ENCODE assay signal across 17 cellular contexts in the genomic region with DNA sequence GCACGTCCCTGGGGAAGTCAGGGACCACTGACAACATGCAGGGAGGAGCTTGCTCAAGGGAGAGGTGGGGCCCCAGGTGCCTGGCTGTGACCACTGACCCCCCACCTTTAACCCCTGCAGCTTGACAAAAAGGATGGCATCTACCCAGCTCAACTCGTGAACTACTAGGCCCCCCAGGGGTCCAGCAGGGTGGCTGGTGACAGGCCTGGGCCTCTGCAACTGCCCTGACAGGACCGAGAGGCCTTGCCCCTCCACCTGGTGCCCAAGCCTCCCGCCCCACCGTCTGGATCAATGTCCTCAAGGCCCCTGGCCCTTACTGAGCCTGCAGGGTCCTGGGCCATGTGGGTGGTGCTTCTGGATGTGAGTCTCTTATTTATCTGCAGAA. TPM values are rescaled to one million over a fixed set of nuclear protein-coding genes. Genes with fewer than 3 reads are reported as not detected.
DNase-seq lines count a peak whose midpoint lies in the region; ATAC-seq and TF ChIP-seq lines count a peak whose summit lies in the region.
"Had no signal": no experiment of that assay in that cellular context is flagged by ENCODE, and none has a peak within 500 bp of the region (broad histone marks: within the 10 kb centered on the region; RNA-seq: fewer than 3 reads in every experiment).

No MANE protein-coding gene starts in this region.

- H4K20me1 ChIP-seq in neural cell (ENCODE audit: insufficient read depth): no peaks in the 10 kb centered on the region

- TF ChIP-seq EP300 in neural cell (conservative IDR thresholded peaks at IDR 0.05; ENCODE audit: poor library complexity, severe bottlenecking): no peak

- ATAC-seq in activated T-cell treated with anti-CD3 and anti-CD28 coated beads, Interleukin-2, amount 50 U/mL, for 4 hours: no peak
- no peak for ATAC-seq in HG03520 (IDR thresholded peaks at IDR 0.05; ENCODE audit: unreplicated experiment)
- ATAC-seq in activated CD4-positive, CD25-positive, alpha-beta regulatory T cell treated with anti-CD3 and anti-CD28 coated beads, Interleukin-2, amount 50 U/mL, for 24 hours: no peak

- no peaks in the 10 kb centered on the region for H3K9me3 ChIP-seq in cardiac muscle cell (ENCODE audit: low read depth)
- H3K9me3 ChIP-seq in esophagus squamous epithelium: no peaks in the 10 kb centered on the region
- H3K9me3 ChIP-seq in neural cell (ENCODE audit: low read length): no peaks in the 10 kb centered on the region

- H3K27ac ChIP-seq in cardiac muscle cell: peak overlapping the region; percentile 19
- peak overlapping the region in 3 of 4 donors; percentile 44 to 72 (median 55) for H3K27ac ChIP-seq in esophagus squamous epithelium
- no peak overlapping the region for H3K27ac ChIP-seq in neural cell (ENCODE audit: low read length)
- H3K27ac ChIP-seq: HL-60, SK-N-MC had no signal

- H3K27me3 ChIP-seq in cardiac muscle cell: no peaks in the 10 kb centered on the region
- H3K27me3 ChIP-seq in esophagus squamous epithelium: no peaks in the 10 kb centered on the region
- no peaks in the 10 kb centered on the region for H3K27me3 ChIP-seq in neural cell (ENCODE audit: insufficient read depth, low read depth, low read length)

- H3K36me3 Mint-ChIP-seq in activated T-cell treated with anti-CD3 and anti-CD28 coated beads, Interleukin-2, amount 50 U/mL, for 4 hours (ENCODE audit: insufficient read depth): peaks cover 13% of the 10 kb centered on the region

- H3K4me3 ChIP-seq in cardiac muscle cell (no peak overlapping the region), esophagus squamous epithelium (no peak overlapping the region), neural cell (ENCODE audit: low read length) (no peak overlapping the region)
- H3K4me3 ChIP-seq: SK-N-MC, skin epidermis had no signal

- no peaks in the 10 kb centered on the region for H3K79me2 ChIP-seq in neural cell (replicated peaks; ENCODE audit: insufficient read depth, low read length)

- no peaks in the 10 kb centered on the region for H3K27me3 Mint-ChIP-seq in activated T-cell treated with anti-CD3 and anti-CD28 coated beads, Interleukin-2, amount 50 U/mL, for 4 hours (ENCODE audit: low read depth)

- no peak for TF ChIP-seq POLR2A in esophagus squamous epithelium (IDR thresholded peaks at IDR 0.05)

- intact Hi-C loops in cardiac septum (cut with DNase I) (loop anchor here (2.0 to 5.0 kb wide), 2 partner anchors 36 to 375 kb away; a partner anchor contains a TSS), esophagus squamous epithelium (cut with DNase I) (loop anchor here (2.0 kb wide), 1 partner anchor 91 kb away; no protein-coding TSS in a partner anchor)

- H3K36me3 ChIP-seq in cardiac muscle cell (peaks cover 5% of the 10 kb centered on the region), esophagus squamous epithelium (peaks cover 5 to 82% (median 9%) of the 10 kb centered on the region in 3 donors), neural cell (ENCODE audit: insufficient read depth, low read length) (no peaks in the 10 kb centered on the region)

- H3K4me2 ChIP-seq in neural cell (ENCODE audit: low read length): no peak overlapping the region

- H2AFZ ChIP-seq in neural cell (ENCODE audit: low read depth, low read length): no peak overlapping the region

- no peak overlapping the region for H3K4me3 Mint-ChIP-seq in activated T-cell treated with anti-CD3 and anti-CD28 coated beads, Interleukin-2, amount 50 U/mL, for 4 hours

- H3F3A ChIP-seq in neural cell (ENCODE audit: insufficient read depth, low read length, poor library complexity, severe bottlenecking): no peaks in the 10 kb centered on the region

- no peaks in the 10 kb centered on the region for H3K4me1 ChIP-seq in cardiac muscle cell (ENCODE audit: low read depth)
- peaks cover 5 to 48% (median 27%) of the 10 kb centered on the region in 3 donors for H3K4me1 ChIP-seq in esophagus squamous epithelium

- TF ChIP-seq CTCF in cardiac muscle cell (IDR thresholded peaks at IDR 0.05; ENCODE audit: low read depth, low read length) (no peak), esophagus squamous epithelium (IDR thresholded peaks at IDR 0.05) (no peak), neural cell (IDR thresholded peaks at IDR 0.05; ENCODE audit: poor library complexity, severe bottlenecking) (no peak)

- WGBS in esophagus squamous epithelium, 2 donors: 61% methylated on average over 4 of the region's 5 CpGs; no CpG with 5 or more reads in 1 of the 2 donors

- H3K9me3 Mint-ChIP-seq in activated T-cell treated with anti-CD3 and anti-CD28 coated beads, Interleukin-2, amount 50 U/mL, for 4 hours: no peaks in the 10 kb centered on the region

- no peaks in the 10 kb centered on the region for H3K4me1 Mint-ChIP-seq in activated T-cell treated with anti-CD3 and anti-CD28 coated beads, Interleukin-2, amount 50 U/mL, for 4 hours (ENCODE audit: low read depth)

- no peak for DNase-seq in cardiac muscle cell (ENCODE audit: low read depth in 1 of 2, low spot score in 1 of 2)
- DNase-seq in cardiac septum (ENCODE audit: low spot score): no peak
- DNase-seq in esophagus squamous epithelium (lab: John Stamatoyannopoulos, UW): no peak
- DNase-seq in activated T-cell treated with anti-CD3 and anti-CD28 coated beads, Interleukin-2, amount 50 U/mL, for 4 hours: no peak
- DNase-seq in AG08396 (ENCODE audit: low spot score): no peak
- DNase-seq: activated effector memory CD4-positive, alpha-beta T cell treated with Interleukin-2 at 50 U/mL for 16 hours; Calu3; Karpas-422; mesendoderm; NCI-H446; stimulated activated naive CD4-positive, alpha-beta T cell had no signal

- no peak overlapping the region for H3K9ac ChIP-seq in neural cell (ENCODE audit: low read length)

- TF ChIP-seq RAD21 in neural cell (conservative IDR thresholded peaks at IDR 0.05): no peak

- no peaks in the 10 kb centered on the region for H3K9me2 ChIP-seq in neural cell (ENCODE audit: insufficient read depth, low read length)

TF ChIP-seq in neural cell, 6 proteins besides CTCF, POLR2A, EP300 and RAD21:
- TF ChIP-seq, protein P1, sequence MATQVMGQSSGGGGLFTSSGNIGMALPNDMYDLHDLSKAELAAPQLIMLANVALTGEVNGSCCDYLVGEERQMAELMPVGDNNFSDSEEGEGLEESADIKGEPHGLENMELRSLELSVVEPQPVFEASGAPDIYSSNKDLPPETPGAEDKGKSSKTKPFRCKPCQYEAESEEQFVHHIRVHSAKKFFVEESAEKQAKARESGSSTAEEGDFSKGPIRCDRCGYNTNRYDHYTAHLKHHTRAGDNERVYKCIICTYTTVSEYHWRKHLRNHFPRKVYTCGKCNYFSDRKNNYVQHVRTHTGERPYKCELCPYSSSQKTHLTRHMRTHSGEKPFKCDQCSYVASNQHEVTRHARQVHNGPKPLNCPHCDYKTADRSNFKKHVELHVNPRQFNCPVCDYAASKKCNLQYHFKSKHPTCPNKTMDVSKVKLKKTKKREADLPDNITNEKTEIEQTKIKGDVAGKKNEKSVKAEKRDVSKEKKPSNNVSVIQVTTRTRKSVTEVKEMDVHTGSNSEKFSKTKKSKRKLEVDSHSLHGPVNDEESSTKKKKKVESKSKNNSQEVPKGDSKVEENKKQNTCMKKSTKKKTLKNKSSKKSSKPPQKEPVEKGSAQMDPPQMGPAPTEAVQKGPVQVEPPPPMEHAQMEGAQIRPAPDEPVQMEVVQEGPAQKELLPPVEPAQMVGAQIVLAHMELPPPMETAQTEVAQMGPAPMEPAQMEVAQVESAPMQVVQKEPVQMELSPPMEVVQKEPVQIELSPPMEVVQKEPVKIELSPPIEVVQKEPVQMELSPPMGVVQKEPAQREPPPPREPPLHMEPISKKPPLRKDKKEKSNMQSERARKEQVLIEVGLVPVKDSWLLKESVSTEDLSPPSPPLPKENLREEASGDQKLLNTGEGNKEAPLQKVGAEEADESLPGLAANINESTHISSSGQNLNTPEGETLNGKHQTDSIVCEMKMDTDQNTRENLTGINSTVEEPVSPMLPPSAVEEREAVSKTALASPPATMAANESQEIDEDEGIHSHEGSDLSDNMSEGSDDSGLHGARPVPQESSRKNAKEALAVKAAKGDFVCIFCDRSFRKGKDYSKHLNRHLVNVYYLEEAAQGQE (IDR thresholded peaks at IDR 0.05; ENCODE audit: borderline replicate concordance): no peak
- TF ChIP-seq POLR2AphosphoS5 (IDR thresholded peaks at IDR 0.05): peak; percentile 8

RNA-seq across cellular contexts. Expression of a gene that starts 26.3 kb away (rescaled TPM):
- total RNA-seq in cardiac muscle cell: 36.1 and 38.4 TPM in 2 replicates
- 16.3 and 18.3 TPM in 2 replicates for polyA plus RNA-seq in cardiac muscle cell
- total RNA-seq in cardiac septum: 16.6 TPM
- total RNA-seq in esophagus squamous epithelium: 10 to 100 TPM; 27.3 to 46.3 (median 44.8) TPM
- 270 and 297 TPM in 2 replicates for polyA plus RNA-seq in neural cell
- 112 and 136 TPM in 2 replicates for polyA minus RNA-seq in neural cell
- total RNA-seq in activated T-cell treated with anti-CD3 and anti-CD28 coated beads, Interleukin-2, amount 50 U/mL, for 4 hours: 10 to 100 TPM; 23.2 to 34.5 (median 32.1) TPM

RNA-seq across cellular contexts. Expression of a gene that starts 34.3 kb away (rescaled TPM):
- total RNA-seq in cardiac muscle cell: 47.3 and 52.1 TPM in 2 replicates
- polyA plus RNA-seq in cardiac muscle cell: 31.7 and 47.4 TPM in 2 replicates
- total RNA-seq in cardiac septum: 16.8 TPM
- 10 to 100 TPM; 41.1 to 85.7 (median 69.5) TPM for total RNA-seq in esophagus squamous epithelium
- polyA plus RNA-seq in neural cell: 30.2 and 36.7 TPM in 2 replicates
- polyA minus RNA-seq in neural cell: 44.3 and 46.3 TPM in 2 replicates
- 10 to 100 TPM; 11.9 to 20.3 (median 18.4) TPM for total RNA-seq in activated T-cell treated with anti-CD3 and anti-CD28 coated beads, Interleukin-2, amount 50 U/mL, for 4 hours
